19 cellular contexts compared by ENCODE assay signal in the genomic region with DNA sequence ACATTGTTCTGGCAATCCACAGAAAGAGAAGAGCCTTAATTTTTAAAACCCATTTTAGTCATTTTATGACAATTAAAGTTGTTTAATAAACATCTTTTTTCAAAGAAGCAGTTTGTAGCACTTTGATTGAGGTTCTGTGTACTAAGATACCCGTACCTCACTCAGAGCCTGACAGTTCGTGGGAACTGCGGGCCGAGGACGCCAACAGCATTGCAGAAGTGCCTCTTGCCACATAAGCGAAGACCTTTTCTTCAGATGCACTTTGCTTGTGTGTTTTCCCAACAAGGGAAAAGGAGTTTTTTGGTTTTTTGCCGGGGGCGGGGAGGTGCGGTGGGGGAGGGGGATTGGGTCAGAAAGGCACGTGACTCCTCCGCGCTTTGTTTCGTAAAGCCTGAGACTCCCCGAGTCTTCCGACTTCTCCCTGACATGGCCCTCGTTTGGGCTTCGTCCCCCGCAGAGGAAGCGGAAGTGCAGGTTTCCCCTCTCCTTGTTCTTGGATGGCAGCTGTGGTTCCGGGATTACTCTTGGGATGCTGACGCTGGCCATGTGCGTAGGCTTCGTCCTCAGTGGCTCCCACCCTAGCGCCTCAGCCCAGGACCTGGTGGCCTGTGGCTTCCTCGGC.
"Had no signal": no experiment of that assay in that cellular context is flagged by ENCODE, and none has a peak within 500 bp of the region (broad histone marks: within the 10 kb centered on the region; RNA-seq: fewer than 3 reads in every experiment).

No MANE protein-coding gene starts in this region.

- H3K4me3 Mint-ChIP-seq: activated B cell treated with CpG ODN at 0.5 μM for 24 hours; activated CD4-positive, alpha-beta memory T cell treated with anti-CD3 and anti-CD28 coated beads for 36 hours; activated naive CD8-positive, alpha-beta T cell; activated T-helper 1 cell treated with anti-CD3 and anti-CD28 coated beads, Interleukin-12 subunit alpha, Interleukin-12 subunit beta, Interleukin-2, Interleukin-4 antibody, amounts not matched to agents 30 ng/mL and 10 ng/mL and 1 ng/mL, durations not matched to agents 14 hours and 24 hours and 36 hours; neural crest cell had no signal

- H3K4me1 Mint-ChIP-seq: activated B cell treated with CpG ODN at 0.5 μM for 24 hours had no signal

- H3K27ac ChIP-seq: epithelial cell of prostate, foreskin keratinocyte, suprapubic skin, transverse colon, vagina had no signal

- H3K27me3 ChIP-seq: foreskin keratinocyte, suprapubic skin, transverse colon, vagina had no signal

- DNase-seq: activated B cell treated with CpG ODN at 0.5 μM for 24 hours; activated CD4-positive, alpha-beta memory T cell treated with anti-CD3 and anti-CD28 coated beads for 36 hours; activated CD4-positive, alpha-beta T cell treated with anti-CD3 and anti-CD28 coated beads for 4 hours; activated gamma-delta T cell treated with Interleukin-2 at 50 U/mL for 16 hours; activated T-cell treated with anti-CD3 and anti-CD28 coated beads for 4 hours; caudate nucleus; foreskin keratinocyte; hypothalamus; kidney; stimulated activated CD4-positive, alpha-beta T cell treated with anti-CD3 and anti-CD28 coated beads, Interleukin-2, amount 100 ng/mL, for 24 hours; stimulated activated naive CD4-positive, alpha-beta T cell treated with Interleukin-2 at 50 U/mL for 16 hours; transverse colon had no signal

- H3K27me3 Mint-ChIP-seq: activated B cell treated with CpG ODN at 0.5 μM for 24 hours; activated CD4-positive, alpha-beta memory T cell treated with anti-CD3 and anti-CD28 coated beads for 36 hours; activated naive CD8-positive, alpha-beta T cell had no signal

- H3K27ac Mint-ChIP-seq: activated B cell treated with CpG ODN at 0.5 μM for 24 hours; activated CD4-positive, alpha-beta memory T cell treated with anti-CD3 and anti-CD28 coated beads for 36 hours; activated naive CD8-positive, alpha-beta T cell; activated T-helper 1 cell treated with anti-CD3 and anti-CD28 coated beads, Interleukin-12 subunit alpha, Interleukin-12 subunit beta, Interleukin-2, Interleukin-4 antibody, amounts not matched to agents 30 ng/mL and 10 ng/mL and 1 ng/mL, durations not matched to agents 14 hours and 24 hours and 36 hours had no signal

- H3K9me3 Mint-ChIP-seq: activated B cell treated with CpG ODN at 0.5 μM for 24 hours; activated CD4-positive, alpha-beta memory T cell treated with anti-CD3 and anti-CD28 coated beads for 36 hours; activated T-helper 1 cell treated with anti-CD3 and anti-CD28 coated beads, Interleukin-12 subunit alpha, Interleukin-12 subunit beta, Interleukin-2, Interleukin-4 antibody, amounts not matched to agents 30 ng/mL and 10 ng/mL and 1 ng/mL, durations not matched to agents 14 hours and 24 hours and 36 hours; neural crest cell had no signal

- H3K4me1 ChIP-seq: foreskin keratinocyte had no signal

- ATAC-seq: foreskin keratinocyte, left lobe of liver had no signal

- FAIRE-seq: kidney had no signal

- H3K4me3 ChIP-seq: suprapubic skin, transverse colon, vagina had no signal

- H3K9me3 ChIP-seq: suprapubic skin, transverse colon, vagina had no signal
